Comparison of ENCODE assay signal across 10 cellular contexts in genomic region chr6:146915671-146916127, GRCh38.
DNase-seq lines count a peak whose midpoint lies in the region; ATAC-seq, FAIRE-seq and TF ChIP-seq lines count a peak whose summit lies in the region.
"Had no signal": no experiment of that assay in that cellular context is flagged by ENCODE, and none has a peak within 500 bp of the region (broad histone marks: within the 10 kb centered on the region; RNA-seq: fewer than 3 reads in every experiment).

No MANE protein-coding gene starts in this region.

- in situ Hi-C loops in K562 (cut with MboI), result no loop called here

- no peak for TF ChIP-seq POLR2A in K562 (conservative IDR thresholded peaks at IDR 0.05)

- peaks cover 47% of the 10 kb centered on the region for H3K4me1 Mint-ChIP-seq in CD14-positive monocyte

- intact Hi-C loops in CD14-positive monocyte (cut with micrococcal nuclease) (no loop called here), K562 (cut with micrococcal nuclease) (loop anchor here (2.0 kb wide), 1 partner anchor 29 kb away; no protein-coding TSS in a partner anchor)

- ATAC-seq in K562, result peak; percentile 34
- ATAC-seq: effector memory CD8-positive, alpha-beta T cell had no signal

- H3K4me3 Mint-ChIP-seq in CD14-positive monocyte, result peak overlapping the region in 1 of 2 donors; percentile 48
- H3K4me3 Mint-ChIP-seq: effector memory CD8-positive, alpha-beta T cell had no signal

- DNase-seq in CD14-positive monocyte (ENCODE audit: low spot score) (peak; percentile 45), MV-4-11 (lab: John Stamatoyannopoulos, UW) (peak; percentile 35), K562 (ENCODE audit: extremely low read depth in 1 of 4, low spot score in 3 of 4) (peak in 1 of 4 experiments; percentile 63), activated T-cell treated with anti-CD3 and anti-CD28 coated beads for 4 hours (no peak), NCI-H748 (lab: John Stamatoyannopoulos, UW; ENCODE audit: unreplicated experiment) (no peak), amniotic stem cell (lab: John Stamatoyannopoulos, UW) (no peak), dedifferentiated amniotic fluid mesenchymal stem cell (ENCODE audit: extremely low spot score) (no peak)
- DNase-seq: DMS153; effector memory CD8-positive, alpha-beta T cell had no signal

- TF ChIP-seq RAD21 in K562 (CRISPR knock-in tag; conservative IDR thresholded peaks at IDR 0.05 in 1 of 2, IDR thresholded peaks at IDR 0.05 in 1 of 2), result 0 out of 4 replicates have a peak, but pooled peaks have one; percentile 3 to 23

- H3K9ac ChIP-seq in K562 (ENCODE audit: insufficient read depth in 1 of 2, low read depth in 2 of 2, low read length in 2 of 2), result peak overlapping the region in 1 of 2 experiments; percentile 86; a peak in 2 of 4 replicates

- H3K9me3 ChIP-seq in K562 (replicated peaks; ENCODE audit: control insufficient read depth, insufficient read depth, low read depth, low read length) (no peaks in the 10 kb centered on the region), muscle layer of duodenum (ENCODE audit: control insufficient read depth in 1 of 2, low read length in 2 of 2) (no peaks in the 10 kb centered on the region)

- no peak overlapping the region; the same call in 1 of the 2 replicates for H3K4me3 ChIP-seq in K562
- H3K4me3 ChIP-seq in muscle layer of duodenum (ENCODE audit: low read depth in 1 of 2, low read length in 2 of 2), result no peak overlapping the region

- peaks cover 0 to 2% of the 10 kb centered on the region in 2 donors for H3K36me3 Mint-ChIP-seq in CD14-positive monocyte

- H3K9me1 ChIP-seq in K562 (ENCODE audit: control insufficient read depth, insufficient read depth, low read length), result no peaks in the 10 kb centered on the region

- H3K4me1 ChIP-seq in K562 (replicated peaks in 1 of 2; ENCODE audit: control insufficient read depth in 2 of 2, insufficient read depth in 2 of 2, low read length in 2 of 2), result peaks cover 4 to 68% of the 10 kb centered on the region in 2 experiments; a peak in 4 of 5 replicates
- H3K4me1 ChIP-seq in muscle layer of duodenum (ENCODE audit: control insufficient read depth in 1 of 2, insufficient read depth in 2 of 2, low read length in 2 of 2), result peaks cover 5 to 8% of the 10 kb centered on the region in 2 donors

- peaks cover 0 to 11% (median 2%) of the 10 kb centered on the region in 3 donors for H3K27me3 Mint-ChIP-seq in CD14-positive monocyte (ENCODE audit: low read depth in 3 of 3)

- H3K27ac Mint-ChIP-seq in CD14-positive monocyte, result peak overlapping the region in 6 of 7 donors; percentile 70 to 95 (median 84)
- H3K27ac Mint-ChIP-seq: effector memory CD8-positive, alpha-beta T cell had no signal

- no peak; the same call in 1 of the 2 replicates for TF ChIP-seq EP300 in K562 (IDR thresholded peaks at IDR 0.05; ENCODE audit: low read length)

- POLR2A ChIA-PET in K562 (lab: Yijun Ruan, JAX), result interaction anchor here (0.6 to 2.2 kb wide), 7 partner anchors 10 to 304 kb away, joined by 3 to 8 read pairs (median 4); partner anchors contain the start of gene STXBP5

- no TSS peak for BruUV-seq in K562 (replicated peaks; lab: Mats Ljungman, UMichigan)

- no peaks in the 10 kb centered on the region for H3K36me3 ChIP-seq in K562 (ENCODE audit: control insufficient read depth, insufficient read depth, low read length)
- H3K36me3 ChIP-seq in muscle layer of duodenum (ENCODE audit: control insufficient read depth in 1 of 2, insufficient read depth in 2 of 2, low read length in 2 of 2), result peaks cover 0 to 7% of the 10 kb centered on the region in 2 donors

- H3K79me2 ChIP-seq in K562 (ENCODE audit: control insufficient read depth, insufficient read depth, low read length), result no peaks in the 10 kb centered on the region

- CTCF ChIA-PET in K562 (lab: Yijun Ruan, JAX; ENCODE audit: low intra/inter-chr PET ratio), result no interaction called here

- H3K27ac ChIP-seq in K562 (ENCODE audit: extremely low read depth, low read depth, low read length), result peak overlapping the region; percentile 96
- peak overlapping the region; percentile 91 for H3K27ac ChIP-seq in muscle layer of duodenum (ENCODE audit: low read length)

- peak overlapping the region; percentile 81 for H3K4me2 ChIP-seq in K562 (ENCODE audit: insufficient read depth, low read length)

- H3K9me3 Mint-ChIP-seq in CD14-positive monocyte, result peaks cover 0 to 5% (median 0%) of the 10 kb centered on the region in 7 donors
- H3K9me3 Mint-ChIP-seq: effector memory CD8-positive, alpha-beta T cell had no signal

- no peaks in the 10 kb centered on the region for H4K20me1 ChIP-seq in K562 (replicated peaks; ENCODE audit: control insufficient read depth, insufficient read depth, low read length)

- no peak for FAIRE-seq in K562 (lab: Jason Lieb, UNC)

- peak overlapping the region; percentile 95 for H2AFZ ChIP-seq in K562 (ENCODE audit: low read depth, low read length)

- TF ChIP-seq CTCF in CD14-positive monocyte (IDR thresholded peaks at IDR 0.05) (no peak), K562 (IDR thresholded peaks at IDR 0.05 in 2 of 3, conservative IDR thresholded peaks at IDR 0.05 in 1 of 3; ENCODE audit: insufficient read depth in 2 of 3, low read depth in 1 of 3, low read length in 3 of 3) (no peak)

- H3K27me3 ChIP-seq in K562 (ENCODE audit: control insufficient read depth in 2 of 2, insufficient read depth in 2 of 2, low read length in 2 of 2), result no peaks in the 10 kb centered on the region
- H3K27me3 ChIP-seq in muscle layer of duodenum (ENCODE audit: low read depth, low read length), result no peaks in the 10 kb centered on the region

TF ChIP-seq in K562, 482 proteins besides CTCF, POLR2A, EP300 and RAD21 (continues in another document):
- TF ChIP-seq, protein P1, sequence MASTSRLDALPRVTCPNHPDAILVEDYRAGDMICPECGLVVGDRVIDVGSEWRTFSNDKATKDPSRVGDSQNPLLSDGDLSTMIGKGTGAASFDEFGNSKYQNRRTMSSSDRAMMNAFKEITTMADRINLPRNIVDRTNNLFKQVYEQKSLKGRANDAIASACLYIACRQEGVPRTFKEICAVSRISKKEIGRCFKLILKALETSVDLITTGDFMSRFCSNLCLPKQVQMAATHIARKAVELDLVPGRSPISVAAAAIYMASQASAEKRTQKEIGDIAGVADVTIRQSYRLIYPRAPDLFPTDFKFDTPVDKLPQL (IDR thresholded peaks at IDR 0.05; ENCODE audit: extremely low read depth, insufficient read length), result no peak
- TF ChIP-seq SREBF1 (IDR thresholded peaks at IDR 0.05; ENCODE audit: borderline replicate concordance, low read depth, low read length), result no peak
- no peak; the same call in 1 of the 2 replicates for TF ChIP-seq GABPA (tag; conservative IDR thresholded peaks at IDR 0.05; ENCODE audit: low read depth)
- peak; percentile 93 for TF ChIP-seq ZNF583 (CRISPR knock-in tag; IDR thresholded peaks at IDR 0.05)
- no peak for TF ChIP-seq SETDB1 (IDR thresholded peaks at IDR 0.05; ENCODE audit: low read length)
- no peak for TF ChIP-seq THRAP3 (IDR thresholded peaks at IDR 0.05; ENCODE audit: borderline replicate concordance)
- TF ChIP-seq, protein P2, sequence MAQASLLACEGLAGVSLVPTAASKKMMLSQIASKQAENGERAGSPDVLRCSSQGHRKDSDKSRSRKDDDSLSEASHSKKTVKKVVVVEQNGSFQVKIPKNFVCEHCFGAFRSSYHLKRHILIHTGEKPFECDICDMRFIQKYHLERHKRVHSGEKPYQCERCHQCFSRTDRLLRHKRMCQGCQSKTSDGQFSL (CRISPR knock-in tag; IDR thresholded peaks at IDR 0.05), result no peak
- TF ChIP-seq, protein P2 (tag; IDR thresholded peaks at IDR 0.05), result peak in 1 of 2 experiments; percentile 57; a peak in 1 of 4 replicates
- TF ChIP-seq TARDBP (IDR thresholded peaks at IDR 0.05), result no peak
- TF ChIP-seq E2F4 (CRISPR knock-in tag; IDR thresholded peaks at IDR 0.05; ENCODE audit: low read depth), result no peak
- TF ChIP-seq, protein P3, sequence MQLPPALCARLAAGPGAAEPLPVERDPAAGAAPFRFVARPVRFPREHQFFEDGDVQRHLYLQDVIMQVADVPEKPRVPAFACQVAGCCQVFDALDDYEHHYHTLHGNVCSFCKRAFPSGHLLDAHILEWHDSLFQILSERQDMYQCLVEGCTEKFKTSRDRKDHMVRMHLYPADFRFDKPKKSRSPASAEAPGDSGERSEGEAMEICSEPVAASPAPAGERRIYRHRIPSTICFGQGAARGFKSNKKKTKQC (CRISPR knock-in tag; IDR thresholded peaks at IDR 0.05), result no peak
- TF ChIP-seq SMAD4 (CRISPR knock-in tag; conservative IDR thresholded peaks at IDR 0.05), result peak; percentile 91
- TF ChIP-seq JUND (IDR thresholded peaks at IDR 0.05; ENCODE audit: borderline replicate concordance, low read depth, low read length), result peak; percentile 75
- peak; percentile 68; the same call in 1 of the 3 replicates for TF ChIP-seq JUND (tag; IDR thresholded peaks at IDR 0.05; ENCODE audit: borderline replicate concordance, low read depth, low read length)
- TF ChIP-seq GATA2 (CRISPR knock-in tag; IDR thresholded peaks at IDR 0.05), result no peak; the same call in 1 of the 2 replicates
- no peak for TF ChIP-seq CBFB (CRISPR knock-in tag; IDR thresholded peaks at IDR 0.05)
- TF ChIP-seq TAF7 (tag; IDR thresholded peaks at IDR 0.05), result peak; percentile 49; the same call in 1 of the 2 replicates
- TF ChIP-seq EWSR1 (IDR thresholded peaks at IDR 0.05; ENCODE audit: borderline replicate concordance, low read depth, partially characterized antibody), result no peak
- no peak for TF ChIP-seq GATAD2A (IDR thresholded peaks at IDR 0.05)
- peak; percentile 28; the same call in 1 of the 2 replicates for TF ChIP-seq MAFG (tag; conservative IDR thresholded peaks at IDR 0.05)
- no peak for TF ChIP-seq SRSF9 (IDR thresholded peaks at IDR 0.05; ENCODE audit: borderline replicate concordance, low read depth, low read length)
- TF ChIP-seq OTX1 (CRISPR knock-in tag; IDR thresholded peaks at IDR 0.05), result peak; percentile 83; the same call in 1 of the 2 replicates

Comparison
In these comparisons a context has a peak if more than half of its experiments do, and no peak if none do; other contexts are left out.
1. DNase-seq: peak in CD14-positive monocyte (single experiment) and MV-4-11 (single experiment); none in activated T-cell treated with anti-CD3 and anti-CD28 coated beads for 4 hours (single experiment), NCI-H748 (single experiment), amniotic stem cell (single experiment) and dedifferentiated amniotic fluid mesenchymal stem cell (single experiment).